1 cellular context compared by ENCODE assay signal in the genomic region with DNA sequence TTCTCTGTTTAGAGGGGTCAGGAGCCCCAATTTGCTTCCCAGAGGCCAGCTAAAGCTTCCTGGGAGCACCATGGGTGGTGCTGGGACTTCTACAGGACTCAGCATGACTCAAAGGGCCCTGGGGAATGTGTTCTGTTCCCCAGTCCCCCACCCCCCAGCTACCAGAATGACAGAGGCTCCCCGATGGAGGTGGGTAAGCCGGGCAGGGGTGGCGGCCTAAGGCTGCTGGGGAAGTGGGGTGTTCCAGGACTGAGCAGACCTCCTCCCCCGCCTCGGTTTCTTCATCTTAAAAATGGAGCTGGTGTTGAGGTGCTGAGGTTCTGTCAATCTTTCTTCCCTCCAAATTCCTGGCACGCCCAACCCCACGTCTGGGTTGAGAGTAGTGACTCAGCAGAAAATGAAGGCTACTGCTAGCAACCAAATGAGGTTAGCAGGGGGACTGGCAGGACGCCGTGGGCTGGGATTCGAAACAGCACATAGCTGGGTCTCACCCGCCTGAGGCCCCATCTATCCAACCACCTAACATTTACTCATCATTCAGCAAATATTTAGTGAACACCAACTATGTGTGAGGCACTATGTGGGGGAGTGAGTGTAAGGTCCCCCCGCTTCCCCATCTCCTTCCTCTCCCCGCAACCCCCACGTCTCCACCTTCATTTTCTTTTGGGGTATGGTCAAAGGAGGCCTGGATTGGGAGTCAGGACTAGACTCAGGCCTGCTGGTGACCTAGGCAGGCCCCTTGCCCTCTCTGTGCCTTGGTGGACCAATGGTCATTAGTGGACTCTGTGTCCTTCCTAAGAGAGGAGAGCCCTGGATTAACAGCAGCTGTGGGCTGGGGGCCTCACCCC.
TF ChIP-seq lines count a peak whose summit lies in the region.

No MANE protein-coding gene starts in this region.

TF ChIP-seq in HCT116, 20 proteins besides CTCF, POLR2A, EP300 and RAD21 (continued from another document):
- TF ChIP-seq, protein P1, sequence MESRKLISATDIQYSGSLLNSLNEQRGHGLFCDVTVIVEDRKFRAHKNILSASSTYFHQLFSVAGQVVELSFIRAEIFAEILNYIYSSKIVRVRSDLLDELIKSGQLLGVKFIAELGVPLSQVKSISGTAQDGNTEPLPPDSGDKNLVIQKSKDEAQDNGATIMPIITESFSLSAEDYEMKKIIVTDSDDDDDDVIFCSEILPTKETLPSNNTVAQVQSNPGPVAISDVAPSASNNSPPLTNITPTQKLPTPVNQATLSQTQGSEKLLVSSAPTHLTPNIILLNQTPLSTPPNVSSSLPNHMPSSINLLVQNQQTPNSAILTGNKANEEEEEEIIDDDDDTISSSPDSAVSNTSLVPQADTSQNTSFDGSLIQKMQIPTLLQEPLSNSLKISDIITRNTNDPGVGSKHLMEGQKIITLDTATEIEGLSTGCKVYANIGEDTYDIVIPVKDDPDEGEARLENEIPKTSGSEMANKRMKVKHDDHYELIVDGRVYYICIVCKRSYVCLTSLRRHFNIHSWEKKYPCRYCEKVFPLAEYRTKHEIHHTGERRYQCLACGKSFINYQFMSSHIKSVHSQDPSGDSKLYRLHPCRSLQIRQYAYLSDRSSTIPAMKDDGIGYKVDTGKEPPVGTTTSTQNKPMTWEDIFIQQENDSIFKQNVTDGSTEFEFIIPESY (IDR thresholded peaks at IDR 0.05; ENCODE audit: extremely low read depth, insufficient replicate concordance, low read length): no peak
- TF ChIP-seq, protein P2, sequence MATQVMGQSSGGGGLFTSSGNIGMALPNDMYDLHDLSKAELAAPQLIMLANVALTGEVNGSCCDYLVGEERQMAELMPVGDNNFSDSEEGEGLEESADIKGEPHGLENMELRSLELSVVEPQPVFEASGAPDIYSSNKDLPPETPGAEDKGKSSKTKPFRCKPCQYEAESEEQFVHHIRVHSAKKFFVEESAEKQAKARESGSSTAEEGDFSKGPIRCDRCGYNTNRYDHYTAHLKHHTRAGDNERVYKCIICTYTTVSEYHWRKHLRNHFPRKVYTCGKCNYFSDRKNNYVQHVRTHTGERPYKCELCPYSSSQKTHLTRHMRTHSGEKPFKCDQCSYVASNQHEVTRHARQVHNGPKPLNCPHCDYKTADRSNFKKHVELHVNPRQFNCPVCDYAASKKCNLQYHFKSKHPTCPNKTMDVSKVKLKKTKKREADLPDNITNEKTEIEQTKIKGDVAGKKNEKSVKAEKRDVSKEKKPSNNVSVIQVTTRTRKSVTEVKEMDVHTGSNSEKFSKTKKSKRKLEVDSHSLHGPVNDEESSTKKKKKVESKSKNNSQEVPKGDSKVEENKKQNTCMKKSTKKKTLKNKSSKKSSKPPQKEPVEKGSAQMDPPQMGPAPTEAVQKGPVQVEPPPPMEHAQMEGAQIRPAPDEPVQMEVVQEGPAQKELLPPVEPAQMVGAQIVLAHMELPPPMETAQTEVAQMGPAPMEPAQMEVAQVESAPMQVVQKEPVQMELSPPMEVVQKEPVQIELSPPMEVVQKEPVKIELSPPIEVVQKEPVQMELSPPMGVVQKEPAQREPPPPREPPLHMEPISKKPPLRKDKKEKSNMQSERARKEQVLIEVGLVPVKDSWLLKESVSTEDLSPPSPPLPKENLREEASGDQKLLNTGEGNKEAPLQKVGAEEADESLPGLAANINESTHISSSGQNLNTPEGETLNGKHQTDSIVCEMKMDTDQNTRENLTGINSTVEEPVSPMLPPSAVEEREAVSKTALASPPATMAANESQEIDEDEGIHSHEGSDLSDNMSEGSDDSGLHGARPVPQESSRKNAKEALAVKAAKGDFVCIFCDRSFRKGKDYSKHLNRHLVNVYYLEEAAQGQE (IDR thresholded peaks at IDR 0.05; ENCODE audit: low read depth): no peak
- TF ChIP-seq JUND (IDR thresholded peaks at IDR 0.05) (no peak), SRF (IDR thresholded peaks at IDR 0.05; ENCODE audit: low read depth) (no peak), EZH2phosphoT487 (IDR thresholded peaks at IDR 0.05; ENCODE audit: borderline replicate concordance) (no peak), ZNF274 (IDR thresholded peaks at IDR 0.05; ENCODE audit: low read depth, low read length) (no peak), SIN3A (IDR thresholded peaks at IDR 0.05; ENCODE audit: low read depth) (no peak)
- TF ChIP-seq, protein P3, sequence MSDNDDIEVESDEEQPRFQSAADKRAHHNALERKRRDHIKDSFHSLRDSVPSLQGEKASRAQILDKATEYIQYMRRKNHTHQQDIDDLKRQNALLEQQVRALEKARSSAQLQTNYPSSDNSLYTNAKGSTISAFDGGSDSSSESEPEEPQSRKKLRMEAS (IDR thresholded peaks at IDR 0.05): no peak
TF ChIP-seq in HCT116: peak in this region for 3.
